ENCODE assay signal across 17 cellular contexts in the genomic region with DNA sequence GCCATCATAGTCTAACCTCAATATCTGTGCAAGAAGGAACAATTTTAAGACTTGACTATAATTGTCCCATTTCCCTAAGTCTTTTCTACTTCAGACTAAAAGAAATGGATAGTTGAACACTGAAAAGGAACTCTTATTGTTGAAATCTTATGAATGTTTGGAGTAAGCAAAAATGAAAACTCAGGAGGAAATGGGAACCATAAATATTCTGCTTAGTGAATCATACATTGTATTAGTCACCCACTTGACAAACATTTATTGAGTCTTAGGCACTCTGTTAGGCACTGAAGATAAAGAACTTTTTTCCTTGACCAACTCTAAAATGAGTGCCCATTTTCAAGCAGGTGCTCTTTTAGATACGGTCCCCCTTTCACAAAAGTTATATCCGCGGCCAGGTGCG. TPM values are rescaled to one million over a fixed set of nuclear protein-coding genes. Genes with fewer than 3 reads are reported as not detected.
DNase-seq lines count a peak whose midpoint lies in the region; ATAC-seq, FAIRE-seq and TF ChIP-seq lines count a peak whose summit lies in the region.
"Had no signal": no experiment of that assay in that cellular context is flagged by ENCODE, and none has a peak within 500 bp of the region (broad histone marks: within the 10 kb centered on the region; RNA-seq: fewer than 3 reads in every experiment).

No MANE protein-coding gene starts in this region.

- no peaks in the 10 kb centered on the region for H4K20me1 ChIP-seq in IMR-90 (ENCODE audit: insufficient read depth, low read length)
- no peaks in the 10 kb centered on the region for H4K20me1 ChIP-seq in HepG2 (ENCODE audit: insufficient read depth, low read length)

- no peak overlapping the region for H3K23ac ChIP-seq in IMR-90 (ENCODE audit: low read depth, low read length)

- no peaks in the 10 kb centered on the region for H3K79me2 ChIP-seq in HepG2 (ENCODE audit: insufficient read depth, low read length)

- no peak overlapping the region for H3K4me3 ChIP-seq in IMR-90 (ENCODE audit: insufficient read depth, low read depth, low read length)
- H3K4me3 ChIP-seq in bronchial epithelial cell (ENCODE audit: low read depth, low read length) = no peak overlapping the region
- no peak overlapping the region for H3K4me3 ChIP-seq in HepG2 (replicated peaks in 1 of 3; ENCODE audit: insufficient read depth in 1 of 3, low read depth in 2 of 3, low read length in 3 of 3)

- POLR2A ChIA-PET in IMR-90 (lab: Charles Lee; ENCODE audit: unreplicated experiment) = no interaction called here
- POLR2A ChIA-PET in HepG2 (lab: Yijun Ruan, JAX) = no interaction called here
- POLR2A ChIA-PET in HEK293T (lab: Yijun Ruan, JAX) = no interaction called here

- no peak overlapping the region for H2AFZ ChIP-seq in IMR-90 (replicated peaks; ENCODE audit: low read length, poor library complexity)
- no peak overlapping the region for H2AFZ ChIP-seq in HepG2 (ENCODE audit: low read length)

- no peak overlapping the region for H3K4me3 Mint-ChIP-seq in immature natural killer cell
- H3K4me3 Mint-ChIP-seq: CD4-positive, alpha-beta T cell; central memory CD8-positive, alpha-beta T cell; stimulated activated naive CD8-positive, alpha-beta T cell treated with anti-CD3 and anti-CD28 coated beads, Interleukin-15, Interleukin-2, amounts not matched to agents 100 ng/mL and 50 ng/mL, for 24 hours had no signal

- in situ Hi-C loops in IMR-90 (cut with MboI; ENCODE audit: low sequenced_read_pairs) = no loop called here
- in situ Hi-C loops in HepG2 (cut with HindIII; ENCODE audit: extremely low pct_ligation_motif_present, low pct_unique_long_range_greater_than_20kb) = no loop called here

- DNase-seq in AG20443 (ENCODE audit: low spot score) = peak; percentile 42
- peak; percentile 56 for DNase-seq in IMR-90
- peak; percentile 80 for DNase-seq in bronchial epithelial cell (ENCODE audit: low read depth)
- no peak for DNase-seq in HepG2 (ENCODE audit: low spot score)
- DNase-seq in immature natural killer cell = no peak
- no peak for DNase-seq in NCI-H128 (lab: John Stamatoyannopoulos, UW; ENCODE audit: unreplicated experiment)
- DNase-seq in SKM-1 (lab: John Stamatoyannopoulos, UW; ENCODE audit: unreplicated experiment) = no peak
- no peak for DNase-seq in HEK293T (ENCODE audit: extremely low spot score)
- DNase-seq: activated CD4-positive, alpha-beta T cell treated with anti-CD3 and anti-CD28 coated beads, Interleukin-2, amount 50 U/mL, for 1 hour; activated gamma-delta T cell treated with Interleukin-2 at 50 U/mL for 16 hours; CD4-positive, alpha-beta T cell; KG1; NCI-H2107 had no signal

- H3K27me3 ChIP-seq in IMR-90 (ENCODE audit: control insufficient read depth, insufficient read depth, low read length) = no peaks in the 10 kb centered on the region
- no peaks in the 10 kb centered on the region for H3K27me3 ChIP-seq in bronchial epithelial cell (ENCODE audit: control insufficient read depth, insufficient read depth, low read length)
- no peaks in the 10 kb centered on the region for H3K27me3 ChIP-seq in HepG2 (ENCODE audit: control insufficient read depth in 1 of 2, insufficient read depth in 2 of 2, low read length in 2 of 2)

- TF ChIP-seq RAD21 in IMR-90 (IDR thresholded peaks at IDR 0.05; ENCODE audit: low read length) (no peak), HepG2 (CRISPR knock-in tag; IDR thresholded peaks at IDR 0.05) (no peak)

- no peak overlapping the region for H4K8ac ChIP-seq in IMR-90 (ENCODE audit: low read depth in 2 of 2, low read length in 2 of 2)

- CTCF ChIA-PET in IMR-90 (lab: Yijun Ruan, JAX) (no interaction called here), HepG2 (lab: Yijun Ruan, JAX; ENCODE audit: low intra/inter-chr PET ratio, low total read pairs) (no interaction called here), HEK293T (lab: Yijun Ruan, JAX) (no interaction called here)

- no peak overlapping the region for H2AK5ac ChIP-seq in IMR-90 (ENCODE audit: low read depth, low read length)

- H2AK9ac ChIP-seq in IMR-90 (replicated peaks; ENCODE audit: low read depth, low read length, poor library complexity) = no peak overlapping the region

- no peak overlapping the region for H2BK120ac ChIP-seq in IMR-90 (ENCODE audit: low read depth, low read length)

- H3K9me3 ChIP-seq in IMR-90 (ENCODE audit: control insufficient read depth, insufficient read depth, low read length) = no peaks in the 10 kb centered on the region
- no peaks in the 10 kb centered on the region for H3K9me3 ChIP-seq in HepG2 (ENCODE audit: low read length)

- intact Hi-C loops in IMR-90 (cut with micrococcal nuclease) (no loop called here), HepG2 (cut with micrococcal nuclease; ENCODE audit: unreplicated experiment) (no loop called here)

- peak overlapping the region; percentile 41; the same call in 1 of the 2 replicates for H3K4me2 ChIP-seq in IMR-90 (ENCODE audit: low read depth, low read length)
- no peak overlapping the region for H3K4me2 ChIP-seq in HepG2 (ENCODE audit: low read depth, low read length)

- H3K9me3 Mint-ChIP-seq in immature natural killer cell = no peaks in the 10 kb centered on the region
- H3K9me3 Mint-ChIP-seq: CD4-positive, alpha-beta T cell; central memory CD8-positive, alpha-beta T cell; stimulated activated naive CD8-positive, alpha-beta T cell treated with anti-CD3 and anti-CD28 coated beads, Interleukin-15, Interleukin-2, amounts not matched to agents 100 ng/mL and 50 ng/mL, for 24 hours had no signal

- no peaks in the 10 kb centered on the region for H3K4me1 Mint-ChIP-seq in immature natural killer cell
- H3K4me1 Mint-ChIP-seq: central memory CD8-positive, alpha-beta T cell had no signal

- H3K9me1 ChIP-seq in IMR-90 (ENCODE audit: insufficient read depth, low read length) = 0 out of 2 replicates have a peak, but pooled peaks cover 3% of the 10 kb centered on the region

- ATAC-seq in IMR-90 (ENCODE audit: low read depth) (peak; percentile 84), HepG2 (no peak)

- dilution Hi-C loops in IMR-90 (cut with HindIII; ENCODE audit: low sequenced_read_pairs, unreplicated experiment) = no loop called here

- H3K27ac ChIP-seq in IMR-90 (ENCODE audit: insufficient read depth, low read length) (no peak overlapping the region), HepG2 (ENCODE audit: extremely low read length, insufficient read depth, low read length) (peak overlapping the region; percentile 47)

- no peak overlapping the region for H2BK15ac ChIP-seq in IMR-90 (ENCODE audit: low read depth, low read length)

- H3K4ac ChIP-seq in IMR-90 (ENCODE audit: low read depth, low read length) = no peak overlapping the region

- no peak overlapping the region for H4K5ac ChIP-seq in IMR-90 (ENCODE audit: low read depth, low read length)

- FAIRE-seq in bronchial epithelial cell (lab: Jason Lieb, UNC) (no peak), HepG2 (lab: Jason Lieb, UNC) (no peak)
- FAIRE-seq: islet of Langerhans had no signal

- TF ChIP-seq EP300 in HepG2 (IDR thresholded peaks at IDR 0.05; ENCODE audit: low read depth in 2 of 2, low read length in 2 of 2) = no peak
- no peak for TF ChIP-seq EP300 in HepG2 (CRISPR knock-in tag; IDR thresholded peaks at IDR 0.05; ENCODE audit: borderline replicate concordance)

- H3K9ac ChIP-seq in IMR-90 (ENCODE audit: low read depth, low read length) = no peak overlapping the region
- H3K9ac ChIP-seq in HepG2 (ENCODE audit: insufficient read depth, low read depth, low read length) = no peak overlapping the region

- no peaks in the 10 kb centered on the region for H3K79me1 ChIP-seq in IMR-90 (ENCODE audit: low read depth in 1 of 2, low read length in 2 of 2)

- no peaks in the 10 kb centered on the region for H3K36me3 Mint-ChIP-seq in immature natural killer cell

- WGBS in IMR-90 (ENCODE audit: extremely low coverage in 2 of 2, insufficient read length in 1 of 2), 2 experiments = no CpG with 5 or more reads among the region's 4 CpGs
- WGBS in HepG2 (ENCODE audit: low lambda C conversion rate) = 95% methylated on average over 4 of the region's 4 CpGs

- H2BK5ac ChIP-seq in IMR-90 (ENCODE audit: low read depth, low read length, poor library complexity, severe bottlenecking) = no peak overlapping the region

- H3K36me3 ChIP-seq in IMR-90 (ENCODE audit: control insufficient read depth, insufficient read depth, low read length) = no peaks in the 10 kb centered on the region
- H3K36me3 ChIP-seq in bronchial epithelial cell (ENCODE audit: control insufficient read depth, insufficient read depth, low read length) = no peaks in the 10 kb centered on the region
- H3K36me3 ChIP-seq in HepG2 (replicated peaks in 1 of 2; ENCODE audit: control insufficient read depth in 1 of 2, insufficient read depth in 2 of 2, low read length in 2 of 2) = no peaks in the 10 kb centered on the region

- no peak overlapping the region for H3K56ac ChIP-seq in IMR-90 (ENCODE audit: extremely low read depth, insufficient read depth, low read length)

- 0 out of 2 replicates have a peak, but pooled peaks cover 1% of the 10 kb centered on the region for H3K4me1 ChIP-seq in IMR-90 (ENCODE audit: control insufficient read depth, insufficient read depth, low read length)
- peaks cover 53% of the 10 kb centered on the region for H3K4me1 ChIP-seq in HepG2 (ENCODE audit: insufficient read depth, low read length)

- H4K91ac ChIP-seq in IMR-90 (ENCODE audit: insufficient read depth, low read depth, low read length) = no peak overlapping the region

- no peak overlapping the region for H2BK20ac ChIP-seq in IMR-90 (ENCODE audit: low read depth, low read length)

- BruUV-seq in IMR-90 (replicated peaks; lab: Mats Ljungman, UMichigan) = no TSS peak
- BruUV-seq in HepG2 (replicated peaks; lab: Mats Ljungman, UMichigan) = no TSS peak

- H3K27ac Mint-ChIP-seq in immature natural killer cell = no peak overlapping the region
- H3K27ac Mint-ChIP-seq: CD4-positive, alpha-beta T cell; stimulated activated naive CD8-positive, alpha-beta T cell treated with anti-CD3 and anti-CD28 coated beads, Interleukin-15, Interleukin-2, amounts not matched to agents 100 ng/mL and 50 ng/mL, for 24 hours had no signal

- TF ChIP-seq CTCF in IMR-90 (conservative IDR thresholded peaks at IDR 0.05; ENCODE audit: low read depth, low read length) (no peak), bronchial epithelial cell (IDR thresholded peaks at IDR 0.05; ENCODE audit: insufficient read depth, low read length, severe bottlenecking) (no peak), HepG2 (CRISPR knock-in tag; IDR thresholded peaks at IDR 0.05) (no peak)

- H3K18ac ChIP-seq in IMR-90 (ENCODE audit: low read depth, low read length) = no peak overlapping the region

- H3K27me3 Mint-ChIP-seq in immature natural killer cell (ENCODE audit: low read depth in 3 of 3) = peaks cover 2 to 14% (median 2%) of the 10 kb centered on the region in 3 donors

- TF ChIP-seq POLR2A in IMR-90 (IDR thresholded peaks at IDR 0.05; ENCODE audit: low read depth, low read length) = no peak
- TF ChIP-seq POLR2A in HepG2 (IDR thresholded peaks at IDR 0.05; ENCODE audit: insufficient read depth in 1 of 2, low read depth in 2 of 2, low read length in 2 of 2) = no peak

- H3K14ac ChIP-seq in IMR-90 (replicated peaks; ENCODE audit: low read depth, low read length) = no peak overlapping the region

RNA-seq across cellular contexts. Expression of a gene that starts 8.7 kb away (rescaled TPM):
- 0.28 and 0.54 TPM in 2 replicates for total RNA-seq in IMR-90 (2012; rRNA removed)
- polyA plus RNA-seq in IMR-90 (2012; rRNA removed) = 0.12 and 0.14 TPM in 2 replicates
- polyA plus RNA-seq in IMR-90 (2012; cell fraction: cytosol; rRNA removed) = 0.03 and 0.47 TPM in 2 replicates
- 0.01 and 0.21 TPM in 2 replicates for polyA plus RNA-seq in IMR-90 (2012; cell fraction: nucleus; rRNA removed; ENCODE audit: low replicate concordance)
- not detected in 2 replicates for total RNA-seq in bronchial epithelial cell
- total RNA-seq in HepG2 (2016; rRNA removed; fragmentation: Illumina TruSeq; extraction: Trizol) = 5.1 and 8.9 TPM in 2 replicates
- total RNA-seq in HepG2 (2016; cell fraction: cytosol; rRNA removed; fragmentation: Illumina TruSeq; extraction: Trizol; ENCODE audit: low read depth) = 2.5 and 4.6 TPM in 2 replicates
- total RNA-seq in HepG2 (2016; cell fraction: insoluble cytoplasmic fraction; rRNA removed; fragmentation: Illumina TruSeq; extraction: Trizol) = 3.5 and 6.9 TPM in 2 replicates
- total RNA-seq in HepG2 (2016; cell fraction: membrane; rRNA removed; fragmentation: Illumina TruSeq; extraction: Trizol) = 2.6 and 3.3 TPM in 2 replicates
- total RNA-seq in HepG2 (2016; cell fraction: nucleus; rRNA removed; fragmentation: Illumina TruSeq; extraction: Trizol) = 4.1 and 5.5 TPM in 2 replicates
- polyA plus RNA-seq in HepG2 (2011; rRNA removed) = 0.67 and 0.90 TPM in 2 replicates
- 0.87 and 1.2 TPM in 2 replicates for polyA plus RNA-seq in HepG2 (2011; cell fraction: cytosol; rRNA removed)
- polyA plus RNA-seq in HepG2 (2011; cell fraction: nucleus; rRNA removed) = 0.24 and 0.33 TPM in 2 replicates
- polyA plus RNA-seq in HepG2 (2012) = 0.55 and 0.60 TPM in 2 replicates
- polyA plus RNA-seq in HepG2 (2016; cell fraction: cytosol; fragmentation: Illumina TruSeq; extraction: Trizol; ENCODE audit: low read depth) = 0.19 and 0.36 TPM in 2 replicates
- 4.2 and 4.9 TPM in 2 replicates for polyA plus RNA-seq in HepG2 (2016; cell fraction: insoluble cytoplasmic fraction; fragmentation: Illumina TruSeq; extraction: Trizol; ENCODE audit: low read depth)
- 0.62 and 0.71 TPM in 2 replicates for polyA plus RNA-seq in HepG2 (2016; cell fraction: membrane; fragmentation: Illumina TruSeq; extraction: Trizol; ENCODE audit: low read depth)
- polyA plus RNA-seq in HepG2 (2016; cell fraction: nucleus; fragmentation: Illumina TruSeq; extraction: Trizol; ENCODE audit: insufficient read depth, low read depth) = 1.8 and 4.2 TPM in 2 replicates
- 0.02 and 1.5 TPM in 2 replicates for polyA minus RNA-seq in HepG2 (2011; rRNA and poly(A)+ RNA removed; ENCODE audit: low replicate concordance)
- polyA minus RNA-seq in HepG2 (2011; cell fraction: cytosol; rRNA and poly(A)+ RNA removed) = 1.1 and 1.3 TPM in 2 replicates
- 2.0 and 4.2 TPM in 2 replicates for polyA minus RNA-seq in HepG2 (2011; cell fraction: nucleus; rRNA and poly(A)+ RNA removed)
- polyA plus RNA-seq in immature natural killer cell = under 1 TPM in 1 of 3 donors, not detected in 2; 0.78 TPM
- total RNA-seq: CD4-positive, alpha-beta T cell; T-helper 2 cell treated with Interferon-gamma antibody and Interleukin-4, amounts not matched to agents 100 ng/mL and 5 ng/mL, for 36 hours had no signal

RNA-seq across cellular contexts. Expression of a gene that starts 50.6 kb away (rescaled TPM):
- 24.6 and 32.8 TPM in 2 replicates for total RNA-seq in IMR-90 (2012; rRNA removed)
- 10.6 and 13.1 TPM in 2 replicates for polyA plus RNA-seq in IMR-90 (2012; rRNA removed)
- 2.7 and 4.7 TPM in 2 replicates for polyA plus RNA-seq in IMR-90 (2012; cell fraction: cytosol; rRNA removed)
- 1.6 and 11.1 TPM in 2 replicates for polyA plus RNA-seq in IMR-90 (2012; cell fraction: nucleus; rRNA removed; ENCODE audit: low replicate concordance)
- total RNA-seq in bronchial epithelial cell = 25.0 and 51.6 TPM in 2 replicates
- 72.5 and 75.6 TPM in 2 replicates for total RNA-seq in HepG2 (2016; rRNA removed; fragmentation: Illumina TruSeq; extraction: Trizol)
- total RNA-seq in HepG2 (2016; cell fraction: cytosol; rRNA removed; fragmentation: Illumina TruSeq; extraction: Trizol; ENCODE audit: low read depth) = 55.6 and 56.1 TPM in 2 replicates
- 72.3 and 75.6 TPM in 2 replicates for total RNA-seq in HepG2 (2016; cell fraction: insoluble cytoplasmic fraction; rRNA removed; fragmentation: Illumina TruSeq; extraction: Trizol)
- total RNA-seq in HepG2 (2016; cell fraction: membrane; rRNA removed; fragmentation: Illumina TruSeq; extraction: Trizol) = 63.4 and 63.9 TPM in 2 replicates
- 84.2 and 88.8 TPM in 2 replicates for total RNA-seq in HepG2 (2016; cell fraction: nucleus; rRNA removed; fragmentation: Illumina TruSeq; extraction: Trizol)
- 30.0 and 34.0 TPM in 2 replicates for polyA plus RNA-seq in HepG2 (2011; rRNA removed)
- polyA plus RNA-seq in HepG2 (2011; cell fraction: cytosol; rRNA removed) = 21.3 and 29.7 TPM in 2 replicates
- polyA plus RNA-seq in HepG2 (2011; cell fraction: nucleus; rRNA removed) = 11.0 and 14.0 TPM in 2 replicates
- 42.6 and 62.0 TPM in 2 replicates for polyA plus RNA-seq in HepG2 (2012)
- 24.8 and 29.4 TPM in 2 replicates for polyA plus RNA-seq in HepG2 (2016; cell fraction: cytosol; fragmentation: Illumina TruSeq; extraction: Trizol; ENCODE audit: low read depth)
- polyA plus RNA-seq in HepG2 (2016; cell fraction: insoluble cytoplasmic fraction; fragmentation: Illumina TruSeq; extraction: Trizol; ENCODE audit: low read depth) = 57.9 and 64.0 TPM in 2 replicates
- 37.1 and 37.2 TPM in 2 replicates for polyA plus RNA-seq in HepG2 (2016; cell fraction: membrane; fragmentation: Illumina TruSeq; extraction: Trizol; ENCODE audit: low read depth)
- polyA plus RNA-seq in HepG2 (2016; cell fraction: nucleus; fragmentation: Illumina TruSeq; extraction: Trizol; ENCODE audit: insufficient read depth, low read depth) = 51.6 and 58.3 TPM in 2 replicates
- 8.9 and 29.4 TPM in 2 replicates for polyA minus RNA-seq in HepG2 (2011; rRNA and poly(A)+ RNA removed; ENCODE audit: low replicate concordance)
- polyA minus RNA-seq in HepG2 (2011; cell fraction: cytosol; rRNA and poly(A)+ RNA removed) = 24.4 and 29.4 TPM in 2 replicates
- polyA minus RNA-seq in HepG2 (2011; cell fraction: nucleus; rRNA and poly(A)+ RNA removed) = 119 and 153 TPM in 2 replicates
- polyA plus RNA-seq in immature natural killer cell = 10 to 100 TPM in 1 of 3 donors, 1 to 10 TPM in 2; 6.4 to 13.3 (median 7.5) TPM

Comparison
In these comparisons a context has a peak if more than half of its experiments do, and no peak if none do; other contexts are left out.
1. DNase-seq: peak in AG20443 (single experiment), IMR-90 (single experiment) and bronchial epithelial cell (single experiment); none in HepG2 (single experiment), immature natural killer cell (0 of 3), NCI-H128 (single experiment), SKM-1 (single experiment) and HEK293T (single experiment).